ENCODE assay signal across 10 cellular contexts in the genomic region with DNA sequence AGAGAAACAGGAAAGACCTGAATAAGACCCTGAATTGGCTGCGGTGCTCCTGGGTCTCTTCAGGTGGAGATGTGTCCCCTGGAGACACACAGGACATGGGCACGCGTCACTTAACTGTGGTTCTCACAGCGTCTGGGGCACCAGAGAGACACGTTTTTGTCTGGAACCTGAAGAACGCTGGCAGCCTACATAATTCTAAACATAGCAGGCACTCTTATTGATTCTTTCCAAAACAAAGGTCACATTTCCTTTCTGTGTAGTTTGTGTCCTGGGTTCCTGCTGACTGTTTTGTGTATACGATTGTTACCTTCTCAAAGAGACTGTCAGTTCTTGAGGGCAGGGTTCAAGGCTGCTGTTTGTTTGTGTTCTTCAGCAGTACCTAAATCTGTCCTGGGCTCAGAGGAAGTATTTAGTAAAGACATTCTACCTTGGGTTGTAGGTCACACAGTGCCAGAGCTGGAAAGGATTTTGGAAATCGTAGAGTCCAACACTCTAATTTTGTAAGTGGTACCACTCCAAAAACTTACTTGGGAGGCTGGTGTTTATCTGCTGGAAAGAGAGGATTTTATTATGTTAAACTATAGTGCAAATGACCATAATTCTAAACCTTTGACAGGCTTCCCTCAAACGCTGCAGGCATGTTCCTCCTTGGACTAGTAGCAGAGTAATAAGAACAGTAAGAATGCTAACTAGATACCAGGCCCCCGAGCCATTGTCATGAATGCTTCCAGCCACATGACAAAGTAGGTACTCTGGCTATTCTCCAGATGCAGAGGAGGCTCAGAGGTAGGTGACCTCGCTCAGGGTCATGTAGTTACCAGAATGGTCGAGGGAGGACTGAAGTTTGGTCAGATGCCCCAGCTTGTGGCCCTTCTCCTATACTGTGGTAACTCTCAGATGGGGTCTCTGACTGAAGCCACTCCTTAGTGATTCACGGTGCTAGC.
DNase-seq lines count a peak whose midpoint lies in the region; ATAC-seq and TF ChIP-seq lines count a peak whose summit lies in the region.
"Had no signal": no experiment of that assay in that cellular context is flagged by ENCODE, and none has a peak within 500 bp of the region (broad histone marks: within the 10 kb centered on the region; RNA-seq: fewer than 3 reads in every experiment).

No MANE protein-coding gene starts in this region.

- peak overlapping the region in 3 of 5 donors; percentile 55 to 59 (median 55) for H3K9ac ChIP-seq in subcutaneous abdominal adipose tissue (ENCODE audit: low read length in 5 of 5)

- peak; percentile 45 to 47 for DNase-seq in activated CD4-positive, alpha-beta T cell treated with anti-CD3 and anti-CD28 coated beads for 4 hours
- no peak for DNase-seq in activated CD4-positive, alpha-beta T cell treated with anti-CD3 and anti-CD28 coated beads for 48 hours
- DNase-seq in ascending aorta (ENCODE audit: low spot score in 2 of 2) = peak in 1 of 2 donors; percentile 67
- DNase-seq in right lobe of liver = peak in 2 of 3 donors; percentile 23 to 61
- DNase-seq in hippocampal formation (lab: John Stamatoyannopoulos, UW) = no peak
- DNase-seq in sciatic nerve (ENCODE audit: low spot score) = no peak
- DNase-seq in COR-L47 (lab: John Stamatoyannopoulos, UW) = no peak
- DNase-seq: cortex of kidney, mammary epithelial cell had no signal

- TF ChIP-seq CTCF in ascending aorta (IDR thresholded peaks at IDR 0.05) (no peak), right lobe of liver (IDR thresholded peaks at IDR 0.05) (no peak)

- intact Hi-C loops in ascending aorta (cut with DNase I) (loop anchor here (2.0 to 5.0 kb wide), 2 partner anchors 19 to 139 kb away; no protein-coding TSS in a partner anchor), right lobe of liver (cut with DNase I) (loop anchor here (10.0 kb wide), 1 partner anchor 71 kb away; no protein-coding TSS in a partner anchor), sciatic nerve (cut with DNase I) (loop anchor here (10.0 kb wide), 1 partner anchor 161 kb away; the partner anchor contains the start of gene DHRS3)

- H3K27me3 ChIP-seq in ascending aorta (no peaks in the 10 kb centered on the region), right lobe of liver (no peaks in the 10 kb centered on the region), subcutaneous abdominal adipose tissue (ENCODE audit: control insufficient read depth in 5 of 5, insufficient read depth in 4 of 5, low read length in 5 of 5) (no peaks in the 10 kb centered on the region)

- H3K4me1 ChIP-seq in ascending aorta (peaks cover 54 to 90% of the 10 kb centered on the region in 2 donors), right lobe of liver (peaks cover 0 to 73% (median 33%) of the 10 kb centered on the region in 4 donors), subcutaneous abdominal adipose tissue (ENCODE audit: control insufficient read depth in 5 of 5, insufficient read depth in 5 of 5, low read length in 5 of 5) (peaks cover 16 to 98% (median 92%) of the 10 kb centered on the region in 5 donors)

- ATAC-seq in right lobe of liver = peak; percentile 64 to 82 (median 70)
- ATAC-seq in sciatic nerve = no peak

- H3K9me3 ChIP-seq in ascending aorta = no peaks in the 10 kb centered on the region
- H3K9me3 ChIP-seq in right lobe of liver = no peaks in the 10 kb centered on the region
- no peaks in the 10 kb centered on the region for H3K9me3 ChIP-seq in subcutaneous abdominal adipose tissue (ENCODE audit: control insufficient read depth in 5 of 5, low read length in 5 of 5)

- 21% methylated on average over 13 of the region's 13 CpGs for WGBS in right lobe of liver (ENCODE audit: insufficient coverage, low coverage, low lambda C conversion rate, missing lambda C conversion rate)

- peak overlapping the region; percentile 89 to 92 for H3K27ac ChIP-seq in ascending aorta
- H3K27ac ChIP-seq in right lobe of liver = peak overlapping the region; percentile 47 to 84 (median 66)
- H3K27ac ChIP-seq in subcutaneous abdominal adipose tissue (ENCODE audit: low read depth, low read length) = peak overlapping the region; percentile 89

- H3K4me3 ChIP-seq in ascending aorta (no peak overlapping the region), right lobe of liver (no peak overlapping the region), subcutaneous abdominal adipose tissue (ENCODE audit: low read depth in 1 of 5, low read length in 5 of 5) (no peak overlapping the region)

- H3K36me3 ChIP-seq in ascending aorta = no peaks in the 10 kb centered on the region
- H3K36me3 ChIP-seq in right lobe of liver = no peaks in the 10 kb centered on the region
- peaks cover 0 to 6% (median 2%) of the 10 kb centered on the region in 5 donors for H3K36me3 ChIP-seq in subcutaneous abdominal adipose tissue (ENCODE audit: control insufficient read depth in 5 of 5, insufficient read depth in 5 of 5, low read length in 5 of 5)

- TF ChIP-seq POLR2A in right lobe of liver (IDR thresholded peaks at IDR 0.05) = no peak

Comparison
In these comparisons a context has a peak if more than half of its experiments do, and no peak if none do; other contexts are left out.
1. DNase-seq: peak in activated CD4-positive, alpha-beta T cell treated with anti-CD3 and anti-CD28 coated beads for 4 hours (2 of 2) and right lobe of liver (2 of 3); none in activated CD4-positive, alpha-beta T cell treated with anti-CD3 and anti-CD28 coated beads for 48 hours (single experiment), hippocampal formation (0 of 2), sciatic nerve (single experiment) and COR-L47 (single experiment).
2. Peak in every context shown above with its lines, with median percentiles within 50 percentile points of each other: H3K27ac ChIP-seq.